ENCODE assay signal across 11 cellular contexts in genomic region chr6:104638841-104639290, GRCh38.
DNase-seq lines count a peak whose midpoint lies in the region; ATAC-seq and TF ChIP-seq lines count a peak whose summit lies in the region.
"Had no signal": no experiment of that assay in that cellular context is flagged by ENCODE, and none has a peak within 500 bp of the region (broad histone marks: within the 10 kb centered on the region; RNA-seq: fewer than 3 reads in every experiment).

No MANE protein-coding gene starts in this region.

- ATAC-seq in omental fat pad (ENCODE audit: low FRiP score) (peak; percentile 64), GM21619 (IDR thresholded peaks at IDR 0.05; ENCODE audit: unreplicated experiment) (no peak)

- no peaks in the 10 kb centered on the region for H3K9me2 ChIP-seq in OCI-LY7 (ENCODE audit: insufficient read depth, low read length)

- H3K27ac ChIP-seq in C4-2B (peak overlapping the region; percentile 53; the same call in 1 of the 2 replicates), OCI-LY7 (ENCODE audit: low read depth, low read length, poor library complexity, severe bottlenecking) (peak overlapping the region; percentile 99), esophagus squamous epithelium (peak overlapping the region; percentile 8 to 71 (median 52))
- H3K27ac ChIP-seq in CD8-positive, alpha-beta memory T cell (ENCODE audit: low read depth, low read length), result no peak overlapping the region

- intact Hi-C loops in OCI-LY7 (cut with micrococcal nuclease; ENCODE audit: unreplicated experiment), result loop anchor here (2.0 to 5.0 kb wide), 2 partner anchors 44 to 133 kb away; no protein-coding TSS in a partner anchor
- intact Hi-C loops in esophagus squamous epithelium (cut with DNase I), result no loop called here

- TF ChIP-seq CTCF in C4-2B (conservative IDR thresholded peaks at IDR 0.05) (no peak), OCI-LY7 (conservative IDR thresholded peaks at IDR 0.05; ENCODE audit: low read length) (no peak), esophagus squamous epithelium (IDR thresholded peaks at IDR 0.05) (no peak), omental fat pad (IDR thresholded peaks at IDR 0.05) (no peak)

- no peak overlapping the region for H3K4me3 Mint-ChIP-seq in CD8-positive, alpha-beta memory T cell
- H3K4me3 Mint-ChIP-seq: activated CD4-positive, alpha-beta T cell treated with anti-CD3 and anti-CD28 coated beads for 36 hours had no signal

- BruUV-seq in OCI-LY7 (replicated peaks; lab: Mats Ljungman, UMichigan), result no TSS peak

- no peaks in the 10 kb centered on the region for H3K79me2 ChIP-seq in OCI-LY7 (ENCODE audit: insufficient read depth, low read depth, low read length)

- H3K9me3 ChIP-seq in OCI-LY7 (ENCODE audit: low read length) (peaks cover 31% of the 10 kb centered on the region; the same call in 1 of the 2 replicates), esophagus squamous epithelium (no peaks in the 10 kb centered on the region)
- no peaks in the 10 kb centered on the region for H3K9me3 ChIP-seq in CD8-positive, alpha-beta memory T cell (ENCODE audit: low read length)

- H3K27me3 Mint-ChIP-seq in CD8-positive, alpha-beta memory T cell, result peaks cover 0 to 4% of the 10 kb centered on the region in 2 donors
- H3K27me3 Mint-ChIP-seq: activated CD4-positive, alpha-beta T cell treated with anti-CD3 and anti-CD28 coated beads for 36 hours had no signal

- peaks cover 66% of the 10 kb centered on the region for H3K4me1 ChIP-seq in OCI-LY7 (ENCODE audit: insufficient read depth, low read length, poor library complexity, severe bottlenecking)
- peaks cover 0 to 18% (median 7%) of the 10 kb centered on the region in 3 donors for H3K4me1 ChIP-seq in esophagus squamous epithelium
- no peaks in the 10 kb centered on the region for H3K4me1 ChIP-seq in CD8-positive, alpha-beta memory T cell (ENCODE audit: insufficient read depth, low read length)

- peak overlapping the region; percentile 71; the same call in 1 of the 2 replicates for H2AFZ ChIP-seq in OCI-LY7 (ENCODE audit: low read length)

- CTCF ChIA-PET in OCI-LY7 (lab: Charles Lee; ENCODE audit: unreplicated experiment), result no interaction called here
- CTCF ChIA-PET in CD8-positive, alpha-beta memory T cell (lab: Charles Lee), result no interaction called here

- peak overlapping the region; percentile 48 for H3K4me3 ChIP-seq in OCI-LY7 (ENCODE audit: low read depth, low read length, poor library complexity, severe bottlenecking)
- no peak overlapping the region for H3K4me3 ChIP-seq in esophagus squamous epithelium
- no peak overlapping the region for H3K4me3 ChIP-seq in CD8-positive, alpha-beta memory T cell (ENCODE audit: low read length)

- no peaks in the 10 kb centered on the region for H3K27me3 ChIP-seq in esophagus squamous epithelium
- no peaks in the 10 kb centered on the region for H3K27me3 ChIP-seq in CD8-positive, alpha-beta memory T cell (ENCODE audit: insufficient read depth, low read length, poor library complexity, severe bottlenecking)

- H3K9me3 Mint-ChIP-seq in CD8-positive, alpha-beta memory T cell, result peaks cover 0 to 2% (median 0%) of the 10 kb centered on the region in 5 donors

- H3K27ac Mint-ChIP-seq in CD8-positive, alpha-beta memory T cell, result no peak overlapping the region
- H3K27ac Mint-ChIP-seq: activated CD4-positive, alpha-beta T cell treated with anti-CD3 and anti-CD28 coated beads for 36 hours had no signal

- DNase-seq in OCI-LY7 (ENCODE audit: low spot score) (peak; percentile 84), esophagus squamous epithelium (lab: John Stamatoyannopoulos, UW) (no peak), omental fat pad (ENCODE audit: low spot score) (no peak), NCI-H526 (lab: John Stamatoyannopoulos, UW) (no peak), COLO829 (ENCODE audit: low spot score) (no peak)
- DNase-seq in CD8-positive, alpha-beta memory T cell, result no peak
- DNase-seq: activated CD4-positive, alpha-beta T cell treated with anti-CD3 and anti-CD28 coated beads for 36 hours; activated effector memory CD4-positive, alpha-beta T cell treated with Interleukin-2 at 50 U/mL for 16 hours; NCI-H1930 had no signal

- peaks cover 15% of the 10 kb centered on the region for H3K36me3 ChIP-seq in OCI-LY7 (ENCODE audit: insufficient read depth, low read length)
- no peaks in the 10 kb centered on the region for H3K36me3 ChIP-seq in esophagus squamous epithelium
- no peaks in the 10 kb centered on the region for H3K36me3 ChIP-seq in CD8-positive, alpha-beta memory T cell (ENCODE audit: insufficient read depth, low read length)

- TF ChIP-seq POLR2A in esophagus squamous epithelium (IDR thresholded peaks at IDR 0.05), result no peak

- peak overlapping the region; percentile 78 for H3K4me2 ChIP-seq in OCI-LY7 (ENCODE audit: low read length)

- 51 to 62% methylated on average over 4 of the region's 4 CpGs for WGBS in esophagus squamous epithelium, 2 donors

- H3K36me3 Mint-ChIP-seq in CD8-positive, alpha-beta memory T cell, result no peaks in the 10 kb centered on the region

- POLR2A ChIA-PET in OCI-LY7 (lab: Charles Lee), result interaction anchor here (0.7 to 4.4 kb wide), 9 partner anchors 8 to 1120 kb away, joined by 3 to 54 read pairs (median 7); no protein-coding TSS in a partner anchor
- POLR2A ChIA-PET in CD8-positive, alpha-beta memory T cell (lab: Charles Lee), result no interaction called here

- H3K4me1 Mint-ChIP-seq in CD8-positive, alpha-beta memory T cell, result no peaks in the 10 kb centered on the region
- H3K4me1 Mint-ChIP-seq: activated CD4-positive, alpha-beta T cell treated with anti-CD3 and anti-CD28 coated beads for 36 hours had no signal

- H4K20me1 ChIP-seq in OCI-LY7 (ENCODE audit: insufficient read depth, low read length), result no peaks in the 10 kb centered on the region
